ENCODE assay signal across 1 cellular context in the genomic region with DNA sequence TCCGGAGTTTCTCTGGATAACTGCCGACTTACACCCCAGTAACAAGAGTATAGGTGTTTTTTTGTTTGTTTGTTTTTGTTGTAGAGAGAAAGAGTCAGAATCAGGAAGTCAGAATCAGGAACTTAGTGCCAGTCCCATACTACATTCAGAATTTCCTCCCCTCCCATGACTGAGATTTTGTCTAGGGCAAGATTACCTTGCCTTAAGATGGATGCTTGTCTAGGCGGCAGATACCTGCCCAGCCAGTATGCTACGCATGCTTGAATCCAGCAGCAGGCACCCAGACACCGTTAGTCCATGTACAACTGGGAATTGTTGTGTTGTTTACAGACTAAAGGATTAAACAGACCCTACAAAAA.
TF ChIP-seq lines count a peak whose summit lies in the region.

No MANE protein-coding gene starts in this region.

TF ChIP-seq in HepG2, 621 proteins besides CTCF, POLR2A, EP300 and RAD21 (continues in another document):
- TF ChIP-seq ELF3 (CRISPR knock-in tag; IDR thresholded peaks at IDR 0.05): 0 out of 2 replicates have a peak, but pooled peaks have one; percentile 21
- TF ChIP-seq HMG20A (CRISPR knock-in tag; IDR thresholded peaks at IDR 0.05; ENCODE audit: borderline replicate concordance): no peak
- TF ChIP-seq ZFY (CRISPR knock-in tag; IDR thresholded peaks at IDR 0.05): 0 out of 2 replicates have a peak, but pooled peaks have one; percentile 10
- TF ChIP-seq, protein P1, sequence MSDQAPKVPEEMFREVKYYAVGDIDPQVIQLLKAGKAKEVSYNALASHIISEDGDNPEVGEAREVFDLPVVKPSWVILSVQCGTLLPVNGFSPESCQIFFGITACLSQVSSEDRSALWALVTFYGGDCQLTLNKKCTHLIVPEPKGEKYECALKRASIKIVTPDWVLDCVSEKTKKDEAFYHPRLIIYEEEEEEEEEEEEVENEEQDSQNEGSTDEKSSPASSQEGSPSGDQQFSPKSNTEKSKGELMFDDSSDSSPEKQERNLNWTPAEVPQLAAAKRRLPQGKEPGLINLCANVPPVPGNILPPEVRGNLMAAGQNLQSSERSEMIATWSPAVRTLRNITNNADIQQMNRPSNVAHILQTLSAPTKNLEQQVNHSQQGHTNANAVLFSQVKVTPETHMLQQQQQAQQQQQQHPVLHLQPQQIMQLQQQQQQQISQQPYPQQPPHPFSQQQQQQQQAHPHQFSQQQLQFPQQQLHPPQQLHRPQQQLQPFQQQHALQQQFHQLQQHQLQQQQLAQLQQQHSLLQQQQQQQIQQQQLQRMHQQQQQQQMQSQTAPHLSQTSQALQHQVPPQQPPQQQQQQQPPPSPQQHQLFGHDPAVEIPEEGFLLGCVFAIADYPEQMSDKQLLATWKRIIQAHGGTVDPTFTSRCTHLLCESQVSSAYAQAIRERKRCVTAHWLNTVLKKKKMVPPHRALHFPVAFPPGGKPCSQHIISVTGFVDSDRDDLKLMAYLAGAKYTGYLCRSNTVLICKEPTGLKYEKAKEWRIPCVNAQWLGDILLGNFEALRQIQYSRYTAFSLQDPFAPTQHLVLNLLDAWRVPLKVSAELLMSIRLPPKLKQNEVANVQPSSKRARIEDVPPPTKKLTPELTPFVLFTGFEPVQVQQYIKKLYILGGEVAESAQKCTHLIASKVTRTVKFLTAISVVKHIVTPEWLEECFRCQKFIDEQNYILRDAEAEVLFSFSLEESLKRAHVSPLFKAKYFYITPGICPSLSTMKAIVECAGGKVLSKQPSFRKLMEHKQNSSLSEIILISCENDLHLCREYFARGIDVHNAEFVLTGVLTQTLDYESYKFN (CRISPR knock-in tag; conservative IDR thresholded peaks at IDR 0.05): peak; percentile 1; the same call in 1 of the 2 replicates
- no peak for TF ChIP-seq THYN1 (CRISPR knock-in tag; IDR thresholded peaks at IDR 0.05; ENCODE audit: borderline replicate concordance, low read depth)
- TF ChIP-seq GABPA (IDR thresholded peaks at IDR 0.05; ENCODE audit: low read depth, low read length): no peak
- 0 out of 2 replicates have a peak, but pooled peaks have one; percentile 1 for TF ChIP-seq GABPA (CRISPR knock-in tag; IDR thresholded peaks at IDR 0.05; ENCODE audit: low read depth)
- TF ChIP-seq ZBTB38 (CRISPR knock-in tag; IDR thresholded peaks at IDR 0.05): 0 out of 2 replicates have a peak, but pooled peaks have one; percentile 46
- TF ChIP-seq FOXC1 (CRISPR knock-in tag; IDR thresholded peaks at IDR 0.05; ENCODE audit: borderline replicate concordance): 0 out of 2 replicates have a peak, but pooled peaks have one; percentile 21
- no peak for TF ChIP-seq KLF13 (CRISPR knock-in tag; IDR thresholded peaks at IDR 0.05)
- no peak for TF ChIP-seq TAF15 (IDR thresholded peaks at IDR 0.05; ENCODE audit: low read depth, low read length, poor library complexity, severe bottlenecking)
- TF ChIP-seq NR2F6 (IDR thresholded peaks at IDR 0.05): peak; percentile 4; the same call in 1 of the 2 replicates
- no peak for TF ChIP-seq NR2F6 (CRISPR knock-in tag; IDR thresholded peaks at IDR 0.05)
- TF ChIP-seq KAT7 (CRISPR knock-in tag; IDR thresholded peaks at IDR 0.05; ENCODE audit: borderline replicate concordance): 0 out of 2 replicates have a peak, but pooled peaks have one; percentile 8
- peak; percentile 23; the same call in 1 of the 2 replicates for TF ChIP-seq ZNF746 (CRISPR knock-in tag; IDR thresholded peaks at IDR 0.05)
- TF ChIP-seq, protein P2, sequence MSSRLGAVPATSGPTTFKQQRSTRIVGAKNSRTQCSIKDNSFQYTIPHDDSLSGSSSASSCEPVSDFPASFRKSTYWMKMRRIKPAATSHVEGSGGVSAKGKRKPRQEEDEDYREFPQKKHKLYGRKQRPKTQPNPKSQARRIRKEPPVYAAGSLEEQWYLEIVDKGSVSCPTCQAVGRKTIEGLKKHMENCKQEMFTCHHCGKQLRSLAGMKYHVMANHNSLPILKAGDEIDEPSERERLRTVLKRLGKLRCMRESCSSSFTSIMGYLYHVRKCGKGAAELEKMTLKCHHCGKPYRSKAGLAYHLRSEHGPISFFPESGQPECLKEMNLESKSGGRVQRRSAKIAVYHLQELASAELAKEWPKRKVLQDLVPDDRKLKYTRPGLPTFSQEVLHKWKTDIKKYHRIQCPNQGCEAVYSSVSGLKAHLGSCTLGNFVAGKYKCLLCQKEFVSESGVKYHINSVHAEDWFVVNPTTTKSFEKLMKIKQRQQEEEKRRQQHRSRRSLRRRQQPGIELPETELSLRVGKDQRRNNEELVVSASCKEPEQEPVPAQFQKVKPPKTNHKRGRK (CRISPR knock-in tag; IDR thresholded peaks at IDR 0.05): 0 out of 2 replicates have a peak, but pooled peaks have one; percentile 22
- no peak for TF ChIP-seq THAP11 (CRISPR knock-in tag; IDR thresholded peaks at IDR 0.05)
- TF ChIP-seq SOX6 (IDR thresholded peaks at IDR 0.05): no peak
- 0 out of 2 replicates have a peak, but pooled peaks have one; percentile 25 for TF ChIP-seq SOX6 (CRISPR knock-in tag; IDR thresholded peaks at IDR 0.05)
- TF ChIP-seq ZNF781 (CRISPR knock-in tag; IDR thresholded peaks at IDR 0.05; ENCODE audit: borderline replicate concordance, not compliant biosample characterization): peak; percentile 37
- TF ChIP-seq PHF8 (CRISPR knock-in tag; IDR thresholded peaks at IDR 0.05): no peak
- TF ChIP-seq ZBTB42 (CRISPR knock-in tag; IDR thresholded peaks at IDR 0.05): no peak
- TF ChIP-seq HIVEP1 (CRISPR knock-in tag; IDR thresholded peaks at IDR 0.05): no peak
- TF ChIP-seq KLF16 (CRISPR knock-in tag; IDR thresholded peaks at IDR 0.05): no peak
- TF ChIP-seq HCFC1 (IDR thresholded peaks at IDR 0.05; ENCODE audit: low read depth, low read length): 0 out of 2 replicates have a peak, but pooled peaks have one; percentile 1
- TF ChIP-seq, protein P3, sequence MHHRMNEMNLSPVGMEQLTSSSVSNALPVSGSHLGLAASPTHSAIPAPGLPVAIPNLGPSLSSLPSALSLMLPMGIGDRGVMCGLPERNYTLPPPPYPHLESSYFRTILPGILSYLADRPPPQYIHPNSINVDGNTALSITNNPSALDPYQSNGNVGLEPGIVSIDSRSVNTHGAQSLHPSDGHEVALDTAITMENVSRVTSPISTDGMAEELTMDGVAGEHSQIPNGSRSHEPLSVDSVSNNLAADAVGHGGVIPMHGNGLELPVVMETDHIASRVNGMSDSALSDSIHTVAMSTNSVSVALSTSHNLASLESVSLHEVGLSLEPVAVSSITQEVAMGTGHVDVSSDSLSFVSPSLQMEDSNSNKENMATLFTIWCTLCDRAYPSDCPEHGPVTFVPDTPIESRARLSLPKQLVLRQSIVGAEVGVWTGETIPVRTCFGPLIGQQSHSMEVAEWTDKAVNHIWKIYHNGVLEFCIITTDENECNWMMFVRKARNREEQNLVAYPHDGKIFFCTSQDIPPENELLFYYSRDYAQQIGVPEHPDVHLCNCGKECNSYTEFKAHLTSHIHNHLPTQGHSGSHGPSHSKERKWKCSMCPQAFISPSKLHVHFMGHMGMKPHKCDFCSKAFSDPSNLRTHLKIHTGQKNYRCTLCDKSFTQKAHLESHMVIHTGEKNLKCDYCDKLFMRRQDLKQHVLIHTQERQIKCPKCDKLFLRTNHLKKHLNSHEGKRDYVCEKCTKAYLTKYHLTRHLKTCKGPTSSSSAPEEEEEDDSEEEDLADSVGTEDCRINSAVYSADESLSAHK (CRISPR knock-in tag; IDR thresholded peaks at IDR 0.05; ENCODE audit: borderline replicate concordance): no peak
- TF ChIP-seq ZNF432 (CRISPR knock-in tag; IDR thresholded peaks at IDR 0.05; ENCODE audit: borderline replicate concordance): no peak
- no peak for TF ChIP-seq TEAD3 (CRISPR knock-in tag; optimal IDR thresholded peaks at IDR 0.05; ENCODE audit: borderline replicate concordance)
- TF ChIP-seq JDP2 (CRISPR knock-in tag; IDR thresholded peaks at IDR 0.05; ENCODE audit: borderline replicate concordance): no peak
- peak; percentile 87 for TF ChIP-seq ZNF12 (CRISPR knock-in tag; IDR thresholded peaks at IDR 0.05)
- TF ChIP-seq, protein P4, sequence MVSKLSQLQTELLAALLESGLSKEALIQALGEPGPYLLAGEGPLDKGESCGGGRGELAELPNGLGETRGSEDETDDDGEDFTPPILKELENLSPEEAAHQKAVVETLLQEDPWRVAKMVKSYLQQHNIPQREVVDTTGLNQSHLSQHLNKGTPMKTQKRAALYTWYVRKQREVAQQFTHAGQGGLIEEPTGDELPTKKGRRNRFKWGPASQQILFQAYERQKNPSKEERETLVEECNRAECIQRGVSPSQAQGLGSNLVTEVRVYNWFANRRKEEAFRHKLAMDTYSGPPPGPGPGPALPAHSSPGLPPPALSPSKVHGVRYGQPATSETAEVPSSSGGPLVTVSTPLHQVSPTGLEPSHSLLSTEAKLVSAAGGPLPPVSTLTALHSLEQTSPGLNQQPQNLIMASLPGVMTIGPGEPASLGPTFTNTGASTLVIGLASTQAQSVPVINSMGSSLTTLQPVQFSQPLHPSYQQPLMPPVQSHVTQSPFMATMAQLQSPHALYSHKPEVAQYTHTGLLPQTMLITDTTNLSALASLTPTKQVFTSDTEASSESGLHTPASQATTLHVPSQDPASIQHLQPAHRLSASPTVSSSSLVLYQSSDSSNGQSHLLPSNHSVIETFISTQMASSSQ (IDR thresholded peaks at IDR 0.05; ENCODE audit: low read depth): no peak
- TF ChIP-seq, protein P4 (CRISPR knock-in tag; IDR thresholded peaks at IDR 0.05; ENCODE audit: borderline replicate concordance): 0 out of 2 replicates have a peak, but pooled peaks have one; percentile 0
- no peak for TF ChIP-seq NFE2L2 (IDR thresholded peaks at IDR 0.05; ENCODE audit: low read length)
- TF ChIP-seq, protein P5, sequence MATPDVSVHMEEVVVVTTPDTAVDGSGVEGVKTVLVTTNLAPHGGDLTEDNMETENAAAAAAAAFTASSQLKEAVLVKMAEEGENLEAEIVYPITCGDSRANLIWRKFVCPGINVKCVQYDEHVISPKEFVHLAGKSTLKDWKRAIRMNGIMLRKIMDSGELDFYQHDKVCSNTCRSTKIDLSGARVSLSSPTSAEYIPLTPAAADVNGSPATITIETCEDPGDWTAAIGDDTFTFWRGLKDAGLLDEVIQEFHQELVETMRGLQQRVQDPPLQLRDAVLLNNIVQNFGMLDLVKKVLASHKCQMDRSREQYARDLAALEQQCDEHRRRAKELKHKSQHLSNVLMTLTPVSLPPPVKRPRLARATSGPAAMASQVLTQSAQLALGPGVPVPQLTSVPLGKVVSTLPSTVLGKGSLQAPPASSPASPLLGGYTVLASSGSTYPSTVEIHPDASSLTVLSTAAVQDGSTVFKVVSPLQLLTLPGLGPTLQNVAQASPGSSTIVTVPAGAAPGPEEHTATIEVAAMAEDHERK (CRISPR knock-in tag; IDR thresholded peaks at IDR 0.05; ENCODE audit: low read depth): no peak
- TF ChIP-seq ZMYM3 (CRISPR knock-in tag; IDR thresholded peaks at IDR 0.05): no peak
- TF ChIP-seq TOPORS (CRISPR knock-in tag; IDR thresholded peaks at IDR 0.05): no peak
- no peak for TF ChIP-seq ATF7 (IDR thresholded peaks at IDR 0.05)
- no peak for TF ChIP-seq ATF7 (CRISPR knock-in tag; IDR thresholded peaks at IDR 0.05)
- 0 out of 2 replicates have a peak, but pooled peaks have one; percentile 44 for TF ChIP-seq ARNTL (CRISPR knock-in tag; IDR thresholded peaks at IDR 0.05)
- 0 out of 2 replicates have a peak, but pooled peaks have one; percentile 50 for TF ChIP-seq YEATS4 (CRISPR knock-in tag; IDR thresholded peaks at IDR 0.05; ENCODE audit: borderline replicate concordance)
- no peak for TF ChIP-seq SETDB1 (CRISPR knock-in tag; IDR thresholded peaks at IDR 0.05; ENCODE audit: borderline replicate concordance)
- no peak for TF ChIP-seq ZNF841 (CRISPR knock-in tag; IDR thresholded peaks at IDR 0.05; ENCODE audit: borderline replicate concordance)
- TF ChIP-seq, protein P6, sequence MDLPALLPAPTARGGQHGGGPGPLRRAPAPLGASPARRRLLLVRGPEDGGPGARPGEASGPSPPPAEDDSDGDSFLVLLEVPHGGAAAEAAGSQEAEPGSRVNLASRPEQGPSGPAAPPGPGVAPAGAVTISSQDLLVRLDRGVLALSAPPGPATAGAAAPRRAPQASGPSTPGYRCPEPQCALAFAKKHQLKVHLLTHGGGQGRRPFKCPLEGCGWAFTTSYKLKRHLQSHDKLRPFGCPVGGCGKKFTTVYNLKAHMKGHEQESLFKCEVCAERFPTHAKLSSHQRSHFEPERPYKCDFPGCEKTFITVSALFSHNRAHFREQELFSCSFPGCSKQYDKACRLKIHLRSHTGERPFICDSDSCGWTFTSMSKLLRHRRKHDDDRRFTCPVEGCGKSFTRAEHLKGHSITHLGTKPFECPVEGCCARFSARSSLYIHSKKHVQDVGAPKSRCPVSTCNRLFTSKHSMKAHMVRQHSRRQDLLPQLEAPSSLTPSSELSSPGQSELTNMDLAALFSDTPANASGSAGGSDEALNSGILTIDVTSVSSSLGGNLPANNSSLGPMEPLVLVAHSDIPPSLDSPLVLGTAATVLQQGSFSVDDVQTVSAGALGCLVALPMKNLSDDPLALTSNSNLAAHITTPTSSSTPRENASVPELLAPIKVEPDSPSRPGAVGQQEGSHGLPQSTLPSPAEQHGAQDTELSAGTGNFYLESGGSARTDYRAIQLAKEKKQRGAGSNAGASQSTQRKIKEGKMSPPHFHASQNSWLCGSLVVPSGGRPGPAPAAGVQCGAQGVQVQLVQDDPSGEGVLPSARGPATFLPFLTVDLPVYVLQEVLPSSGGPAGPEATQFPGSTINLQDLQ (CRISPR knock-in tag; IDR thresholded peaks at IDR 0.05): no peak
- no peak for TF ChIP-seq ZNF839 (CRISPR knock-in tag; IDR thresholded peaks at IDR 0.05; ENCODE audit: borderline replicate concordance)
- TF ChIP-seq MXD4 (CRISPR knock-in tag; IDR thresholded peaks at IDR 0.05): 0 out of 2 replicates have a peak, but pooled peaks have one; percentile 36
- TF ChIP-seq ZFP41 (CRISPR knock-in tag; IDR thresholded peaks at IDR 0.05; ENCODE audit: borderline replicate concordance): no peak
- TF ChIP-seq FOXK2 (IDR thresholded peaks at IDR 0.05): no peak
- TF ChIP-seq ZNF430 (CRISPR knock-in tag; IDR thresholded peaks at IDR 0.05): 0 out of 2 replicates have a peak, but pooled peaks have one; percentile 14
- no peak for TF ChIP-seq ZKSCAN8 (CRISPR knock-in tag; IDR thresholded peaks at IDR 0.05; ENCODE audit: borderline replicate concordance)
- 0 out of 2 replicates have a peak, but pooled peaks have one; percentile 26 for TF ChIP-seq ZNF605 (CRISPR knock-in tag; IDR thresholded peaks at IDR 0.05)
- no peak for TF ChIP-seq CREB1 (IDR thresholded peaks at IDR 0.05)
- peak; percentile 9; the same call in 1 of the 2 replicates for TF ChIP-seq CREB1 (CRISPR knock-in tag; IDR thresholded peaks at IDR 0.05)
- TF ChIP-seq CAMTA2 (CRISPR knock-in tag; IDR thresholded peaks at IDR 0.05; ENCODE audit: borderline replicate concordance): no peak
- TF ChIP-seq FOXJ3 (CRISPR knock-in tag; IDR thresholded peaks at IDR 0.05; ENCODE audit: borderline replicate concordance): 0 out of 2 replicates have a peak, but pooled peaks have one; percentile 24
- TF ChIP-seq PHF5A (CRISPR knock-in tag; IDR thresholded peaks at IDR 0.05; ENCODE audit: low read depth, unreplicated experiment): peak; percentile 11
